In the genomic region with DNA sequence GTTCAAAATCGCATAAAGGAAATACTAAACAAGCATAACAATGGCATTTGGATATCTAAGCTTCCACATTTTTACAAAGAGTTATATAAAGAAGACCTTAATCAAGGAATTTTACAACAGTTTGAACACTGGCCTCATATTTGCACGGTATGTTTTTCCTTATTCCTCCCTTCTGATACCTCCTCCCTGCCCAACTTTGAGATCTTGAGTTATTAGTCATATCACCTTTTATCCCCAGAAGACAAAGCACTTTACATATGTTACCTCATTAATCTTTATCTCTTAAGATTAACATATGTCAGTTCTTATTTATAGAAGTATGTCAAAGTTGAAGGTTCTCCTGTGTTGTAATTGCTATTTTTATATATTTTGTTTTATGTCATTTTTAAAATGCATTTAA, we compare ENCODE assay signal across 29 cellular contexts. TPM values are rescaled to one million over a fixed set of nuclear protein-coding genes. Genes with fewer than 3 reads are reported as not detected.
DNase-seq lines count a peak whose midpoint lies in the region; ATAC-seq, FAIRE-seq and TF ChIP-seq lines count a peak whose summit lies in the region.
"Had no signal": no experiment of that assay in that cellular context is flagged by ENCODE, and none has a peak within 500 bp of the region (broad histone marks: within the 10 kb centered on the region; RNA-seq: fewer than 3 reads in every experiment).

No MANE protein-coding gene starts in this region.

- intact Hi-C loops in PC-3 (cut with micrococcal nuclease) = no loop called here
- intact Hi-C loops in endothelial cell of umbilical vein (cut with micrococcal nuclease) = no loop called here

- no peak overlapping the region for H2AFZ ChIP-seq in PC-3 (ENCODE audit: low read length)
- no peak overlapping the region for H2AFZ ChIP-seq in endothelial cell of umbilical vein (ENCODE audit: low read depth, low read length)
- H2AFZ ChIP-seq: GM23338 had no signal

- no peaks in the 10 kb centered on the region for H3K79me2 ChIP-seq in PC-3 (ENCODE audit: low read length)
- no peaks in the 10 kb centered on the region for H3K79me2 ChIP-seq in endothelial cell of umbilical vein (ENCODE audit: control insufficient read depth, insufficient read depth, low read length)

- POLR2A ChIA-PET in PC-3 (lab: Charles Lee; ENCODE audit: unreplicated experiment) (no interaction called here), endothelial cell of umbilical vein (lab: Charles Lee) (no interaction called here)

- H3K27ac ChIP-seq in PC-3 (ENCODE audit: low read length) (no peak overlapping the region), endothelial cell of umbilical vein (ENCODE audit: insufficient read depth, low read depth, low read length) (no peak overlapping the region), upper lobe of left lung (no peak overlapping the region)
- H3K27ac ChIP-seq: ascending aorta; BLaER1 treated with 17β-estradiol and CSF1 and Interleukin-3, amounts not matched to agents 10 nM and 100 nM; heart left ventricle; pancreas; right atrium auricular region had no signal

- 85 to 93% methylated on average over 2 of the region's 2 CpGs for WGBS in upper lobe of left lung, 2 donors

- no peaks in the 10 kb centered on the region for H3K9me3 ChIP-seq in PC-3 (ENCODE audit: low read length)
- no peaks in the 10 kb centered on the region for H3K9me3 ChIP-seq in endothelial cell of umbilical vein (replicated peaks; ENCODE audit: control insufficient read depth, insufficient read depth, low read length)
- H3K9me3 ChIP-seq in upper lobe of left lung = no peaks in the 10 kb centered on the region
- H3K9me3 ChIP-seq: ascending aorta; BLaER1 treated with 17β-estradiol and CSF1 and Interleukin-3, amounts not matched to agents 10 nM and 100 nM; heart left ventricle; pancreas; right atrium auricular region had no signal

- H3F3A ChIP-seq in PC-3 (ENCODE audit: low read length, unreplicated experiment) = no peaks in the 10 kb centered on the region

- no peak for TF ChIP-seq CTCF in PC-3 (conservative IDR thresholded peaks at IDR 0.05; ENCODE audit: low read depth, low read length)
- TF ChIP-seq CTCF in endothelial cell of umbilical vein (IDR thresholded peaks at IDR 0.05; ENCODE audit: extremely low read depth in 1 of 2, insufficient read depth in 1 of 2, low read depth in 1 of 2, low read length in 2 of 2) = no peak
- TF ChIP-seq CTCF in upper lobe of left lung (IDR thresholded peaks at IDR 0.05) = no peak

- no peaks in the 10 kb centered on the region for H3K9me1 ChIP-seq in endothelial cell of umbilical vein (replicated peaks; ENCODE audit: control insufficient read depth, extremely low read depth, insufficient read depth, low read length)

- no peaks in the 10 kb centered on the region for H4K20me1 ChIP-seq in PC-3 (ENCODE audit: low read length)
- no peaks in the 10 kb centered on the region for H4K20me1 ChIP-seq in endothelial cell of umbilical vein (replicated peaks; ENCODE audit: control insufficient read depth, extremely low read depth, insufficient read depth, low read length)
- H4K20me1 ChIP-seq: BLaER1 treated with 17β-estradiol and CSF1 and Interleukin-3, amounts not matched to agents 10 nM and 100 nM had no signal

- no peak for TF ChIP-seq EP300 in upper lobe of left lung (IDR thresholded peaks at IDR 0.05)

- BruUV-seq in PC-3 (replicated peaks; lab: Mats Ljungman, UMichigan) (no TSS peak), endothelial cell of umbilical vein (replicated peaks; lab: Mats Ljungman, UMichigan) (no TSS peak)

- no peaks in the 10 kb centered on the region for H3K4me1 ChIP-seq in PC-3 (ENCODE audit: insufficient read depth, low read length)
- no peaks in the 10 kb centered on the region for H3K4me1 ChIP-seq in endothelial cell of umbilical vein (ENCODE audit: control insufficient read depth, extremely low read depth, insufficient read depth, low read length)
- H3K4me1 ChIP-seq in upper lobe of left lung = peaks cover 0 to 6% (median 2%) of the 10 kb centered on the region in 4 donors
- H3K4me1 ChIP-seq: ascending aorta; BLaER1 treated with 17β-estradiol and CSF1 and Interleukin-3, amounts not matched to agents 10 nM and 100 nM; heart left ventricle; right atrium auricular region had no signal

- no peak overlapping the region for H3K9ac ChIP-seq in PC-3 (ENCODE audit: low read length)
- H3K9ac ChIP-seq in endothelial cell of umbilical vein (replicated peaks; ENCODE audit: extremely low read depth, insufficient read depth, low read length) = no peak overlapping the region
- H3K9ac ChIP-seq: BLaER1 treated with 17β-estradiol and CSF1 and Interleukin-3, amounts not matched to agents 10 nM and 100 nM had no signal

- no peak overlapping the region for H3K4me2 ChIP-seq in PC-3 (ENCODE audit: low read length)
- no peak overlapping the region for H3K4me2 ChIP-seq in endothelial cell of umbilical vein (ENCODE audit: insufficient read depth, low read length)
- H3K4me2 ChIP-seq: BLaER1 treated with 17β-estradiol and CSF1 and Interleukin-3, amounts not matched to agents 10 nM and 100 nM; GM23338 had no signal

- H3K9me2 ChIP-seq in PC-3 (replicated peaks; ENCODE audit: low read length) = no peaks in the 10 kb centered on the region

- H3K36me3 ChIP-seq in PC-3 (ENCODE audit: low read depth, low read length) = no peaks in the 10 kb centered on the region
- no peaks in the 10 kb centered on the region for H3K36me3 ChIP-seq in endothelial cell of umbilical vein (ENCODE audit: control insufficient read depth in 2 of 2, extremely low read depth in 1 of 2, insufficient read depth in 2 of 2, low read length in 2 of 2)
- peaks cover 0 to 19% (median 8%) of the 10 kb centered on the region in 4 donors for H3K36me3 ChIP-seq in upper lobe of left lung
- H3K36me3 ChIP-seq: pancreas had no signal

- H3K4me3 ChIP-seq in PC-3 (ENCODE audit: low read length) (no peak overlapping the region), endothelial cell of umbilical vein (replicated peaks in 1 of 3; ENCODE audit: insufficient read depth in 1 of 3, low read depth in 1 of 3, low read length in 3 of 3) (no peak overlapping the region), upper lobe of left lung (no peak overlapping the region)
- H3K4me3 ChIP-seq: ascending aorta; BLaER1 treated with 17β-estradiol and CSF1 and Interleukin-3, amounts not matched to agents 10 nM and 100 nM; GM23338; heart left ventricle; pancreas; right atrium auricular region had no signal

- ATAC-seq in PC-3 = peak; percentile 58
- no peak for ATAC-seq in upper lobe of left lung (ENCODE audit: low FRiP score in 2 of 2)
- ATAC-seq: GM23338; heart left ventricle; pancreas; stimulated activated effector memory CD8-positive, alpha-beta T cell treated with anti-CD3 and anti-CD28 coated beads, Interleukin-12 subunit alpha, Interleukin-12 subunit beta, amount 100 ng/mL, for 72 hours had no signal

- dilution Hi-C loops in endothelial cell of umbilical vein (cut with MboI; ENCODE audit: extremely low pct_ligation_motif_present, low sequenced_read_pairs) = no loop called here

- H3K27me3 ChIP-seq in PC-3 (ENCODE audit: low read length) = no peaks in the 10 kb centered on the region
- no peaks in the 10 kb centered on the region for H3K27me3 ChIP-seq in endothelial cell of umbilical vein (ENCODE audit: control insufficient read depth in 2 of 2, insufficient read depth in 2 of 2, low read length in 2 of 2)
- no peaks in the 10 kb centered on the region for H3K27me3 ChIP-seq in upper lobe of left lung
- H3K27me3 ChIP-seq: ascending aorta; BLaER1 treated with 17β-estradiol and CSF1 and Interleukin-3, amounts not matched to agents 10 nM and 100 nM; heart left ventricle; pancreas; right atrium auricular region had no signal

- DNase-seq in GM12892 (ENCODE audit: insufficient read length) (no peak), PC-3 (peak; percentile 2), endothelial cell of umbilical vein (ENCODE audit: low read depth, low spot score) (peak; percentile 25), myocyte (ENCODE audit: low read depth) (peak; percentile 9), retina (no peak), NCI-H510A (lab: John Stamatoyannopoulos, UW) (no peak), upper lobe of left lung (no peak)
- DNase-seq: activated CD4-positive, alpha-beta T cell treated with anti-CD3 and anti-CD28 coated beads for 4 hours; activated effector memory CD4-positive, alpha-beta T cell treated with Interleukin-2 at 50 U/mL for 16 hours; activated naive CD8-positive, alpha-beta T cell treated with anti-CD3 and anti-CD28 coated beads for 36 hours; activated T-cell treated with anti-CD3 and anti-CD28 coated beads for 4 hours; central memory CD4-positive, alpha-beta T cell; COR-L47; DND-41; heart left ventricle; HFFc6; mammary epithelial cell; NCI-H1105; NCI-H187 treated with DMSO at 0.1 percent for 48 hours; NCI-H774; pancreas; stimulated activated CD4-positive, alpha-beta T cell treated with anti-CD3 and anti-CD28 coated beads, Interleukin-4, amount 100 ng/mL, for 24 hours; trophoblast cell had no signal

- TF ChIP-seq POLR2A in GM12892 (IDR thresholded peaks at IDR 0.05; ENCODE audit: low read depth, low read length) = no peak
- TF ChIP-seq POLR2A in endothelial cell of umbilical vein (IDR thresholded peaks at IDR 0.05; ENCODE audit: low read depth, low read length) = no peak
- no peak for TF ChIP-seq POLR2A in upper lobe of left lung (IDR thresholded peaks at IDR 0.05)

- CTCF ChIA-PET in PC-3 (lab: Charles Lee) (no interaction called here), endothelial cell of umbilical vein (lab: Charles Lee) (interaction anchor here (0.5 to 4.1 kb wide), 5 partner anchors 12 to 174 kb away, joined by 3 to 14 read pairs (median 3); no protein-coding TSS in a partner anchor)

- FAIRE-seq in GM12892 (lab: Jason Lieb, UNC) (peak; percentile 33), endothelial cell of umbilical vein (lab: Jason Lieb, UNC) (no peak)
- FAIRE-seq: endometrium had no signal

RNA-seq across cellular contexts. Expression of gene TDRD7, which starts 29.8 kb away (rescaled TPM):
- 13.9 TPM for polyA plus RNA-seq in GM12892 (2012; ENCODE audit: missing spikeins)
- total RNA-seq in PC-3 (2014; rRNA removed) (4.2 and 4.3 TPM in 2 replicates), endothelial cell of umbilical vein (11.2 and 11.5 TPM in 2 replicates), myocyte (4.7 and 5.2 TPM in 2 replicates), upper lobe of left lung (10 to 100 TPM in 5 of 6 donors, 1 to 10 TPM in 1; 9.0 to 21.0 (median 15.3) TPM)
- polyA plus RNA-seq in endothelial cell of umbilical vein = 3.7 and 4.9 TPM in 2 replicates
- 6.0 and 6.2 TPM in 2 replicates for polyA plus RNA-seq in endothelial cell of umbilical vein (2011; cell fraction: cytosol; rRNA removed)
- 14.2 and 16.2 TPM in 2 replicates for polyA plus RNA-seq in endothelial cell of umbilical vein (2011; cell fraction: nucleus; rRNA removed)
- polyA plus RNA-seq in endothelial cell of umbilical vein (2012) = 10.6 and 12.3 TPM in 2 replicates
- 8.9 and 10.6 TPM in 2 replicates for polyA minus RNA-seq in endothelial cell of umbilical vein
- polyA minus RNA-seq in endothelial cell of umbilical vein (2011; cell fraction: cytosol; rRNA and poly(A)+ RNA removed) = 1.0 TPM
- polyA minus RNA-seq in endothelial cell of umbilical vein (2011; cell fraction: nucleus; rRNA and poly(A)+ RNA removed) = 7.1 and 13.4 TPM in 2 replicates
- 4.3 TPM for polyA plus RNA-seq in myocyte (2012)

RNA-seq across cellular contexts. Expression of gene TMOD1, which starts 59.7 kb away (rescaled TPM):
- 30.8 TPM for polyA plus RNA-seq in GM12892 (2012; ENCODE audit: missing spikeins)
- total RNA-seq in PC-3 (2014; rRNA removed) = not detected in 2 replicates
- 0.74 and 1.4 TPM in 2 replicates for total RNA-seq in endothelial cell of umbilical vein
- 0.13 and 0.26 TPM in 2 replicates for polyA plus RNA-seq in endothelial cell of umbilical vein
- polyA plus RNA-seq in endothelial cell of umbilical vein (2011; cell fraction: cytosol; rRNA removed) = 0.69 and 0.80 TPM in 2 replicates
- 0.87 and 0.99 TPM in 2 replicates for polyA plus RNA-seq in endothelial cell of umbilical vein (2011; cell fraction: nucleus; rRNA removed)
- 1.3 and 2.7 TPM in 2 replicates for polyA plus RNA-seq in endothelial cell of umbilical vein (2012)
- polyA minus RNA-seq in endothelial cell of umbilical vein = 0.41 and 0.53 TPM in 2 replicates
- 1.6 TPM for polyA minus RNA-seq in endothelial cell of umbilical vein (2011; cell fraction: cytosol; rRNA and poly(A)+ RNA removed)
- polyA minus RNA-seq in endothelial cell of umbilical vein (2011; cell fraction: nucleus; rRNA and poly(A)+ RNA removed) = 0.53 and 0.72 TPM in 2 replicates
- total RNA-seq in myocyte = 48.8 and 60.3 TPM in 2 replicates
- 48.2 TPM for polyA plus RNA-seq in myocyte (2012)
- total RNA-seq in upper lobe of left lung = 10 to 100 TPM in 1 of 6 donors, 1 to 10 TPM in 5; 4.4 to 12.6 (median 8.8) TPM

Comparison
In these comparisons a context has a peak if more than half of its experiments do, and no peak if none do; other contexts are left out.
1. DNase-seq: peak in PC-3 (single experiment), endothelial cell of umbilical vein (single experiment) and myocyte (single experiment); none in GM12892 (single experiment), retina (single experiment), NCI-H510A (single experiment) and upper lobe of left lung (0 of 2).